ENCODE assay signal across 17 cellular contexts in the genomic region with DNA sequence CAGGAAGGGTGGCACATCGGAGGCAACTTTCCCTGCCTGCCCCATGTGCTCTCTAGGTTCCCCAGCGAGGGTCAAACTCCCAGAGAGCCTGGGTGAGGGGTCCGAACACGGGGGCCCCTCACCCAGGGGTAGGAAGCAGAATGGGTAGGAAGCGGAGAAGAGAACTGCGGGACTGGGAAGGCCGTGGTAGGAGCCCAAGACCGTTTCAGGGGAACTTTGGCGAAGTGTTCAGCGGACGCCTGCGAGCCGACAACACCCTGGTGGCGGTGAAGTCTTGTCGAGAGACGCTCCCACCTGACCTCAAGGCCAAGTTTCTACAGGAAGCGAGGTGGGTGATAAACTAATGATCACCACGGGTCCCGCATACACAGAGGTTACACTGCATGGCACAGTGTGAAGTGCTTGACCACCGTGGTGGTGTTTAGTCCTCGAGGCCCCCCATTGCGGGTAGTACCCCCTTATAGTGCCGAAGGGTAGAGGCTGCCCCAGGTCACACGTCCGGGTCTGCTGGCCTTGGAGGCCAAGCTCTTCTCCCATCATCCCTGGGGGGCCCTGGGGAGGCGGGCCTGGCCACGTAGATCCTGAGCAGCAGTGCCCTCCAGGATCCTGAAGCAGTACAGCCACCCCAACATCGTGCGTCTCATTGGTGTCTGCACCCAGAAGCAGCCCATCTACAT. TPM values are rescaled to one million over a fixed set of nuclear protein-coding genes. Genes with fewer than 3 reads are reported as not detected.
DNase-seq lines count a peak whose midpoint lies in the region; ATAC-seq and TF ChIP-seq lines count a peak whose summit lies in the region.
"Had no signal": no experiment of that assay in that cellular context is flagged by ENCODE, and none has a peak within 500 bp of the region (broad histone marks: within the 10 kb centered on the region; RNA-seq: fewer than 3 reads in every experiment).

No MANE protein-coding gene starts in this region.

- H4K20me1 ChIP-seq in HCT116 (ENCODE audit: insufficient read depth): no peaks in the 10 kb centered on the region

- H3K9ac ChIP-seq in HCT116 (ENCODE audit: low read length): peak overlapping the region; percentile 55; the same call in 1 of the 2 replicates
- H3K9ac ChIP-seq: KMS-11, SK-N-SH had no signal

- H3K27me3 ChIP-seq in HCT116 (ENCODE audit: insufficient read depth, low read length): no peaks in the 10 kb centered on the region
- peaks cover 15% of the 10 kb centered on the region; the same call in 1 of the 2 replicates for H3K27me3 ChIP-seq in SJCRH30
- H3K27me3 ChIP-seq: Peyer's patch had no signal

- H3K4me3 Mint-ChIP-seq in CD14-positive monocyte: no peak overlapping the region
- H3K4me3 Mint-ChIP-seq in nephron progenitor cell: no peak overlapping the region
- H3K4me3 Mint-ChIP-seq: T-cell had no signal

- H3K27ac Mint-ChIP-seq in CD14-positive monocyte (peak overlapping the region in 5 of 7 donors; percentile 46 to 89 (median 69)), nephron progenitor cell (peak overlapping the region; percentile 90)
- H3K27ac Mint-ChIP-seq: T-cell had no signal

- intact Hi-C loops in CD14-positive monocyte (cut with micrococcal nuclease): no loop called here
- intact Hi-C loops in HCT116 (cut with micrococcal nuclease): no loop called here

- H3K36me3 Mint-ChIP-seq in CD14-positive monocyte: peaks cover 62 to 88% of the 10 kb centered on the region in 2 donors
- peaks cover 10% of the 10 kb centered on the region for H3K36me3 Mint-ChIP-seq in nephron progenitor cell (ENCODE audit: low read depth)
- H3K36me3 Mint-ChIP-seq: T-cell had no signal

- no peak for TF ChIP-seq POLR2A in HCT116 (IDR thresholded peaks at IDR 0.05; ENCODE audit: borderline replicate concordance, extremely low read depth, insufficient read depth, insufficient read length)

- peak overlapping the region; percentile 85 for H3K4me2 ChIP-seq in HCT116 (ENCODE audit: low read length)
- H3K4me2 ChIP-seq: KMS-11, SK-N-SH had no signal

- RAD21 ChIA-PET in HCT116 (lab: Charles Lee; ENCODE audit: low non-redundant PET in 1 of 2, low total read pairs in 2 of 2, uncharacterized antibody in 2 of 2, unreplicated experiment in 2 of 2): interaction anchor here (0.7 to 0.8 kb wide), 2 partner anchors 42 to 379 kb away, joined by 3 to 4 read pairs; partner anchors contain the start of gene UNC45A (in 1 of the 2)

- TF ChIP-seq CTCF in CD14-positive monocyte (IDR thresholded peaks at IDR 0.05): no peak
- no peak for TF ChIP-seq CTCF in HCT116 (IDR thresholded peaks at IDR 0.05 in 2 of 3, conservative IDR thresholded peaks at IDR 0.05 in 1 of 3; ENCODE audit: borderline replicate concordance in 1 of 3, insufficient read depth in 1 of 3, low read depth in 2 of 3, low read length in 2 of 3)
- TF ChIP-seq CTCF in nephron progenitor cell (IDR thresholded peaks at IDR 0.05): no peak

- ATAC-seq in HCT116: peak; percentile 10
- no peak for ATAC-seq in HG03432 (IDR thresholded peaks at IDR 0.05; ENCODE audit: unreplicated experiment)
- ATAC-seq: T-cell had no signal

- H3K9me3 Mint-ChIP-seq in CD14-positive monocyte (no peaks in the 10 kb centered on the region), nephron progenitor cell (no peaks in the 10 kb centered on the region)
- H3K9me3 Mint-ChIP-seq: T-cell had no signal

- no peaks in the 10 kb centered on the region for H3K9me3 ChIP-seq in HCT116 (ENCODE audit: control insufficient read depth in 1 of 2, insufficient read depth in 1 of 2, low read depth in 1 of 2, low read length in 2 of 2)
- no peaks in the 10 kb centered on the region for H3K9me3 ChIP-seq in SJCRH30 (replicated peaks)
- H3K9me3 ChIP-seq: HAP-1, Peyer's patch, SK-N-SH had no signal

- no peaks in the 10 kb centered on the region for H3K79me2 ChIP-seq in HCT116 (ENCODE audit: insufficient read depth, low read length)

- POLR2A ChIA-PET in HCT116 (lab: Charles Lee): interaction anchor here (0.7 to 1.2 kb wide), 4 partner anchors 10 to 42 kb away, joined by 3 read pairs; partner anchors contain the start of genes FURIN, MAN2A2 and UNC45A

- H3K4me3 ChIP-seq in HCT116 (replicated peaks in 1 of 2; ENCODE audit: low read depth in 1 of 2, low read length in 2 of 2): peak overlapping the region; percentile 68 to 79
- peak overlapping the region; percentile 33; the same call in 1 of the 2 replicates for H3K4me3 ChIP-seq in SJCRH30
- H3K4me3 ChIP-seq: Peyer's patch had no signal

- H3K27ac ChIP-seq in HCT116 (ENCODE audit: low read depth, low read length) (no peak overlapping the region; the same call in 1 of the 2 replicates), SJCRH30 (no peak overlapping the region)
- H3K27ac ChIP-seq: KMS-11, Peyer's patch had no signal

- H3K36me3 ChIP-seq in HCT116 (ENCODE audit: control insufficient read depth in 1 of 2, insufficient read depth in 2 of 2, low read length in 2 of 2): no peaks in the 10 kb centered on the region
- H3K36me3 ChIP-seq in SJCRH30: no peaks in the 10 kb centered on the region

- H2AFZ ChIP-seq in HCT116 (ENCODE audit: low read depth, low read length, poor library complexity, severe bottlenecking): peak overlapping the region; percentile 71

- CTCF ChIA-PET in HCT116 (lab: Charles Lee): interaction anchor here (0.8 to 1.8 kb wide), 19 partner anchors 10 to 599 kb away, joined by 3 to 20 read pairs (median 4); partner anchors contain the start of genes FURIN, HDDC3, MAN2A2 and RCCD1

- H3K4me1 ChIP-seq in HCT116 (ENCODE audit: control insufficient read depth in 1 of 2, insufficient read depth in 2 of 2, low read length in 2 of 2): peaks cover 0 to 15% of the 10 kb centered on the region in 2 experiments; a peak in 2 of 4 replicates
- H3K4me1 ChIP-seq in SJCRH30: peaks cover 3% of the 10 kb centered on the region; the same call in 1 of the 2 replicates
- H3K4me1 ChIP-seq: HAP-1 had no signal

- no peak for TF ChIP-seq RAD21 in HCT116 (IDR thresholded peaks at IDR 0.05; ENCODE audit: low read depth)

- H3K27me3 Mint-ChIP-seq in CD14-positive monocyte (ENCODE audit: low read depth in 3 of 3): peaks cover 0 to 2% (median 0%) of the 10 kb centered on the region in 3 donors
- peaks cover 5% of the 10 kb centered on the region for H3K27me3 Mint-ChIP-seq in nephron progenitor cell (ENCODE audit: low read depth, poor library complexity)

- H3K9me2 ChIP-seq in HCT116 (ENCODE audit: insufficient read depth): no peaks in the 10 kb centered on the region
- H3K9me2 ChIP-seq: SK-N-SH had no signal

- H3K4me1 Mint-ChIP-seq in CD14-positive monocyte: peaks cover 34% of the 10 kb centered on the region
- peaks cover 36% of the 10 kb centered on the region for H3K4me1 Mint-ChIP-seq in nephron progenitor cell
- H3K4me1 Mint-ChIP-seq: T-cell had no signal

- DNase-seq in CD14-positive monocyte (ENCODE audit: low spot score): no peak
- DNase-seq in HCT116 (ENCODE audit: low read depth, low spot score): no peak
- DNase-seq in SJCRH30: no peak
- no peak for DNase-seq in nephron progenitor cell
- DNase-seq in GM03348 (ENCODE audit: low spot score): no peak
- no peak for DNase-seq in T-helper 9 cell
- DNase-seq: C1 segment of cervical spinal cord, DMS79 treated with DMSO at 0.1 percent for 48 hours, NCI-H1417 treated with DMSO at 0.1 percent for 48 hours, NCI-H226, Peyer's patch, T-cell had no signal

- BruUV-seq in HCT116 (replicated peaks; lab: Mats Ljungman, UMichigan): no TSS peak

TF ChIP-seq in HCT116, 20 proteins besides CTCF, POLR2A, EP300 and RAD21 (continues in another document):
- TF ChIP-seq SRF (IDR thresholded peaks at IDR 0.05; ENCODE audit: low read depth): no peak
- TF ChIP-seq POLR2AphosphoS5 (IDR thresholded peaks at IDR 0.05; ENCODE audit: low read depth, low read length): no peak
- TF ChIP-seq SP1 (IDR thresholded peaks at IDR 0.05; ENCODE audit: low read depth): no peak
- TF ChIP-seq CEBPB (IDR thresholded peaks at IDR 0.05; ENCODE audit: low read depth): no peak
- no peak for TF ChIP-seq SIN3A (IDR thresholded peaks at IDR 0.05; ENCODE audit: low read depth)
- no peak for TF ChIP-seq JUND (IDR thresholded peaks at IDR 0.05)
- no peak for TF ChIP-seq ZFX (IDR thresholded peaks at IDR 0.05)
- no peak for TF ChIP-seq EZH2phosphoT487 (IDR thresholded peaks at IDR 0.05; ENCODE audit: borderline replicate concordance)

RNA-seq across cellular contexts. Expression of gene FES, which starts 8.3 kb away (rescaled TPM):
- polyA plus RNA-seq in CD14-positive monocyte: 100 to 1,000 TPM; 140 to 157 TPM
- 5.3 TPM for total RNA-seq in HCT116 (2021; ENCODE audit: unreplicated experiment)
- polyA plus RNA-seq in HCT116 (2012): 5.6 and 6.2 TPM in 2 replicates
- 0.25 and 1.1 TPM in 2 replicates for total RNA-seq in SJCRH30 (2014; rRNA removed; shearing (Covaris generic))
- total RNA-seq: M059J had no signal

RNA-seq across cellular contexts. Expression of gene MAN2A2, which starts 10.5 kb away (rescaled TPM):
- 1 to 10 TPM; 6.6 to 7.3 TPM for polyA plus RNA-seq in CD14-positive monocyte
- total RNA-seq in HCT116 (2021; ENCODE audit: unreplicated experiment): 44.9 TPM
- polyA plus RNA-seq in HCT116 (2012): 36.8 and 54.6 TPM in 2 replicates
- total RNA-seq in SJCRH30 (2014; rRNA removed; shearing (Covaris generic)): 11.0 and 12.6 TPM in 2 replicates

RNA-seq across cellular contexts. Expression of gene FURIN, which starts 24.2 kb away (rescaled TPM):
- 10 to 100 TPM in 1 of 2 donors, 1 to 10 TPM in 1; 6.5 to 14.3 TPM for polyA plus RNA-seq in CD14-positive monocyte
- total RNA-seq in HCT116 (2021; ENCODE audit: unreplicated experiment): 42.0 TPM
- 44.6 and 49.9 TPM in 2 replicates for polyA plus RNA-seq in HCT116 (2012)
- 12.0 and 12.6 TPM in 2 replicates for total RNA-seq in SJCRH30 (2014; rRNA removed; shearing (Covaris generic))

RNA-seq across cellular contexts. Expression of gene HDDC3, which starts 39.7 kb away (rescaled TPM):
- polyA plus RNA-seq in CD14-positive monocyte: 10 to 100 TPM; 14.8 to 19.7 TPM
- 20.4 TPM for total RNA-seq in HCT116 (2021; ENCODE audit: unreplicated experiment)
- 15.2 and 18.2 TPM in 2 replicates for polyA plus RNA-seq in HCT116 (2012)
- total RNA-seq in SJCRH30 (2014; rRNA removed; shearing (Covaris generic)): 4.6 and 4.7 TPM in 2 replicates

RNA-seq across cellular contexts. Expression of gene UNC45A, which starts 42.4 kb away (rescaled TPM):
- polyA plus RNA-seq in CD14-positive monocyte: 10 to 100 TPM; 30.4 to 42.6 TPM
- 95.4 TPM for total RNA-seq in HCT116 (2021; ENCODE audit: unreplicated experiment)
- polyA plus RNA-seq in HCT116 (2012): 106 and 123 TPM in 2 replicates
- total RNA-seq in SJCRH30 (2014; rRNA removed; shearing (Covaris generic)): 40.7 and 42.4 TPM in 2 replicates
